In genomic region chr6:42041131-42042055, GRCh38 we compare ENCODE assay signal across 10 cellular contexts. TPM values are rescaled to one million over a fixed set of nuclear protein-coding genes. Genes with fewer than 3 reads are reported as not detected.
A peak's percentile ranks its signal among the peaks of the same experiment; 100 is the strongest.
DNase-seq lines count a peak whose midpoint lies in the region; ATAC-seq lines count a peak whose summit lies in the region.
"Had no signal": no experiment of that assay in that cellular context is flagged by ENCODE, and none has a peak within 500 bp of the region (broad histone marks: within the 10 kb centered on the region; RNA-seq: fewer than 3 reads in every experiment).

No MANE protein-coding gene starts in this region.

- peak; percentile 52 for DNase-seq in activated CD4-positive, alpha-beta T cell treated with anti-CD3 and anti-CD28 coated beads for 36 hours
- DNase-seq in activated CD4-positive, alpha-beta T cell treated with anti-CD3 and anti-CD28 coated beads, Interleukin-2, amount 50 U/mL, for 1 hour: no peak
- DNase-seq in activated naive CD8-positive, alpha-beta T cell treated with anti-CD3 and anti-CD28 coated beads, Interleukin-2, amount 10 ng/mL, durations not matched to agents 7 days and 5 days: no peak
- DNase-seq in NCI-H2171 treated with DMSO at 0.1 percent for 48 hours (lab: John Stamatoyannopoulos, UW) (no peak), SIG-M5 treated with dmso at 0.1 percent for 504 hours (lab: John Stamatoyannopoulos, UW; ENCODE audit: unreplicated experiment) (no peak)
- DNase-seq: NCI-H1092 treated with DMSO at 0.1 percent for 48 hours, SIG-M5 had no signal

- H3K36me3 Mint-ChIP-seq in activated CD4-positive, alpha-beta T cell treated with anti-CD3 and anti-CD28 coated beads for 36 hours (ENCODE audit: low read depth): peaks cover 21% of the 10 kb centered on the region
- H3K36me3 Mint-ChIP-seq in activated naive CD8-positive, alpha-beta T cell treated with anti-CD3 and anti-CD28 coated beads, Interleukin-2, amount 10 ng/mL, durations not matched to agents 7 days and 5 days: peaks cover 9% of the 10 kb centered on the region

- H3K36me3 ChIP-seq in stomach smooth muscle (ENCODE audit: control insufficient read depth in 2 of 2, insufficient read depth in 2 of 2, low read length in 2 of 2): no peaks in the 10 kb centered on the region

- ATAC-seq in activated CD4-positive, alpha-beta T cell treated with anti-CD3 and anti-CD28 coated beads for 36 hours: no peak
- no peak for ATAC-seq in activated naive CD8-positive, alpha-beta T cell treated with anti-CD3 and anti-CD28 coated beads, Interleukin-2, amount 10 ng/mL, durations not matched to agents 7 days and 5 days (ENCODE audit: low read depth)
- ATAC-seq in GM19452 (IDR thresholded peaks at IDR 0.05; ENCODE audit: unreplicated experiment): no peak

- H3K9me3 ChIP-seq in stomach smooth muscle (ENCODE audit: control insufficient read depth in 2 of 2, low read length in 2 of 2): no peaks in the 10 kb centered on the region

- no peaks in the 10 kb centered on the region for H3K27me3 Mint-ChIP-seq in activated CD4-positive, alpha-beta T cell treated with anti-CD3 and anti-CD28 coated beads for 36 hours
- H3K27me3 Mint-ChIP-seq in activated naive CD8-positive, alpha-beta T cell treated with anti-CD3 and anti-CD28 coated beads, Interleukin-2, amount 10 ng/mL, durations not matched to agents 7 days and 5 days: no peaks in the 10 kb centered on the region

- peak overlapping the region; percentile 88 for H3K4me3 Mint-ChIP-seq in activated CD4-positive, alpha-beta T cell treated with anti-CD3 and anti-CD28 coated beads for 36 hours
- peak overlapping the region; percentile 86 for H3K4me3 Mint-ChIP-seq in activated naive CD8-positive, alpha-beta T cell treated with anti-CD3 and anti-CD28 coated beads, Interleukin-2, amount 10 ng/mL, durations not matched to agents 7 days and 5 days

- peak overlapping the region; percentile 29 to 44 for H3K4me3 ChIP-seq in stomach smooth muscle (ENCODE audit: low read length in 2 of 2)

- POLR2A ChIA-PET in activated CD4-positive, alpha-beta T cell treated with anti-CD3 and anti-CD28 coated beads for 36 hours (lab: Charles Lee): interaction anchor here (0.6 to 3.1 kb wide), 12 partner anchors 9 to 120 kb away, joined by 3 to 28 read pairs (median 3); partner anchors contain the start of genes BYSL, MED20 and TAF8
- POLR2A ChIA-PET in activated naive CD8-positive, alpha-beta T cell treated with anti-CD3 and anti-CD28 coated beads, Interleukin-2, amount 10 ng/mL, durations not matched to agents 7 days and 5 days (lab: Charles Lee): interaction anchor here (1.1 to 23.6 kb wide), 12 partner anchors 8 to 254 kb away, joined by 3 to 556 read pairs (median 10); partner anchors contain the start of genes BYSL, CCND3, MED20 and TAF8

- H3K9me3 Mint-ChIP-seq in activated CD4-positive, alpha-beta T cell treated with anti-CD3 and anti-CD28 coated beads for 36 hours (ENCODE audit: low read depth): no peaks in the 10 kb centered on the region
- no peaks in the 10 kb centered on the region for H3K9me3 Mint-ChIP-seq in activated naive CD8-positive, alpha-beta T cell treated with anti-CD3 and anti-CD28 coated beads, Interleukin-2, amount 10 ng/mL, durations not matched to agents 7 days and 5 days

- intact Hi-C loops in activated CD4-positive, alpha-beta T cell treated with anti-CD3 and anti-CD28 coated beads for 36 hours (cut with DNase I, micrococcal nuclease): loop anchor here in 1 of 2 experiments (1.0 to 5.0 kb wide), 2 partner anchors 19 to 34 kb away; no protein-coding TSS in a partner anchor

- H3K27me3 ChIP-seq in layer of hippocampus (ENCODE audit: control insufficient read depth, insufficient read depth, low read length) (no peaks in the 10 kb centered on the region), stomach smooth muscle (ENCODE audit: control insufficient read depth in 1 of 2, insufficient read depth in 2 of 2, low read length in 2 of 2) (no peaks in the 10 kb centered on the region)

- H3K27ac ChIP-seq in layer of hippocampus (ENCODE audit: low read depth, low read length) (peak overlapping the region; percentile 64), stomach smooth muscle (ENCODE audit: low read length) (peak overlapping the region; percentile 80)

- CTCF ChIA-PET in activated CD4-positive, alpha-beta T cell treated with anti-CD3 and anti-CD28 coated beads for 36 hours (lab: Charles Lee): interaction anchor here (0.6 to 14.9 kb wide), 21 partner anchors 8 to 464 kb away, joined by 3 to 355 read pairs (median 5); partner anchors contain the start of genes BYSL, CCND3, MED20 and TAF8

- H3K4me1 Mint-ChIP-seq in activated CD4-positive, alpha-beta T cell treated with anti-CD3 and anti-CD28 coated beads for 36 hours: peaks cover 87% of the 10 kb centered on the region
- H3K4me1 Mint-ChIP-seq in activated naive CD8-positive, alpha-beta T cell treated with anti-CD3 and anti-CD28 coated beads, Interleukin-2, amount 10 ng/mL, durations not matched to agents 7 days and 5 days: peaks cover 77% of the 10 kb centered on the region

- peaks cover 50% of the 10 kb centered on the region for H3K4me1 ChIP-seq in stomach smooth muscle (ENCODE audit: control insufficient read depth, insufficient read depth, low read length)

- H3K9ac ChIP-seq in stomach smooth muscle (ENCODE audit: low read length in 2 of 2): peak overlapping the region; percentile 38 to 39

- peak overlapping the region; percentile 100 for H3K27ac Mint-ChIP-seq in activated CD4-positive, alpha-beta T cell treated with anti-CD3 and anti-CD28 coated beads for 36 hours
- peak overlapping the region; percentile 94 for H3K27ac Mint-ChIP-seq in activated naive CD8-positive, alpha-beta T cell treated with anti-CD3 and anti-CD28 coated beads, Interleukin-2, amount 10 ng/mL, durations not matched to agents 7 days and 5 days

RNA-seq across cellular contexts. Expression of gene TAF8, which starts 8.9 kb away (rescaled TPM):
- 10 to 100 TPM; 52.3 to 53.1 TPM for total RNA-seq in activated CD4-positive, alpha-beta T cell treated with anti-CD3 and anti-CD28 coated beads for 36 hours
- 10 to 100 TPM; 46.2 to 50.4 TPM for total RNA-seq in activated naive CD8-positive, alpha-beta T cell treated with anti-CD3 and anti-CD28 coated beads, Interleukin-2, amount 10 ng/mL, durations not matched to agents 7 days and 5 days
